ENCODE assay signal across 1 cellular context in genomic region chr15:36614016-36614415, GRCh38.
TF ChIP-seq lines count a peak whose summit lies in the region.

No MANE protein-coding gene starts in this region.

TF ChIP-seq in GM23338, 12 proteins besides CTCF, POLR2A, EP300 and RAD21 (continued from another document):
- TF ChIP-seq ZNF462 (CRISPR knock-in tag; IDR thresholded peaks at IDR 0.05) = no peak
- TF ChIP-seq, protein P1, sequence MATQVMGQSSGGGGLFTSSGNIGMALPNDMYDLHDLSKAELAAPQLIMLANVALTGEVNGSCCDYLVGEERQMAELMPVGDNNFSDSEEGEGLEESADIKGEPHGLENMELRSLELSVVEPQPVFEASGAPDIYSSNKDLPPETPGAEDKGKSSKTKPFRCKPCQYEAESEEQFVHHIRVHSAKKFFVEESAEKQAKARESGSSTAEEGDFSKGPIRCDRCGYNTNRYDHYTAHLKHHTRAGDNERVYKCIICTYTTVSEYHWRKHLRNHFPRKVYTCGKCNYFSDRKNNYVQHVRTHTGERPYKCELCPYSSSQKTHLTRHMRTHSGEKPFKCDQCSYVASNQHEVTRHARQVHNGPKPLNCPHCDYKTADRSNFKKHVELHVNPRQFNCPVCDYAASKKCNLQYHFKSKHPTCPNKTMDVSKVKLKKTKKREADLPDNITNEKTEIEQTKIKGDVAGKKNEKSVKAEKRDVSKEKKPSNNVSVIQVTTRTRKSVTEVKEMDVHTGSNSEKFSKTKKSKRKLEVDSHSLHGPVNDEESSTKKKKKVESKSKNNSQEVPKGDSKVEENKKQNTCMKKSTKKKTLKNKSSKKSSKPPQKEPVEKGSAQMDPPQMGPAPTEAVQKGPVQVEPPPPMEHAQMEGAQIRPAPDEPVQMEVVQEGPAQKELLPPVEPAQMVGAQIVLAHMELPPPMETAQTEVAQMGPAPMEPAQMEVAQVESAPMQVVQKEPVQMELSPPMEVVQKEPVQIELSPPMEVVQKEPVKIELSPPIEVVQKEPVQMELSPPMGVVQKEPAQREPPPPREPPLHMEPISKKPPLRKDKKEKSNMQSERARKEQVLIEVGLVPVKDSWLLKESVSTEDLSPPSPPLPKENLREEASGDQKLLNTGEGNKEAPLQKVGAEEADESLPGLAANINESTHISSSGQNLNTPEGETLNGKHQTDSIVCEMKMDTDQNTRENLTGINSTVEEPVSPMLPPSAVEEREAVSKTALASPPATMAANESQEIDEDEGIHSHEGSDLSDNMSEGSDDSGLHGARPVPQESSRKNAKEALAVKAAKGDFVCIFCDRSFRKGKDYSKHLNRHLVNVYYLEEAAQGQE (IDR thresholded peaks at IDR 0.05; ENCODE audit: unreplicated experiment) = no peak
- TF ChIP-seq POLR2AphosphoS5 (IDR thresholded peaks at IDR 0.05; ENCODE audit: low read depth) = no peak
- TF ChIP-seq, protein P2, sequence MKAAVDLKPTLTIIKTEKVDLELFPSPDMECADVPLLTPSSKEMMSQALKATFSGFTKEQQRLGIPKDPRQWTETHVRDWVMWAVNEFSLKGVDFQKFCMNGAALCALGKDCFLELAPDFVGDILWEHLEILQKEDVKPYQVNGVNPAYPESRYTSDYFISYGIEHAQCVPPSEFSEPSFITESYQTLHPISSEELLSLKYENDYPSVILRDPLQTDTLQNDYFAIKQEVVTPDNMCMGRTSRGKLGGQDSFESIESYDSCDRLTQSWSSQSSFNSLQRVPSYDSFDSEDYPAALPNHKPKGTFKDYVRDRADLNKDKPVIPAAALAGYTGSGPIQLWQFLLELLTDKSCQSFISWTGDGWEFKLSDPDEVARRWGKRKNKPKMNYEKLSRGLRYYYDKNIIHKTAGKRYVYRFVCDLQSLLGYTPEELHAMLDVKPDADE (IDR thresholded peaks at IDR 0.05) = no peak
TF ChIP-seq in GM23338: peak in this region for 0.
